In genomic region chr13:113092776-113093579, GRCh38 we compare ENCODE assay signal across 32 cellular contexts. TPM values are rescaled to one million over a fixed set of nuclear protein-coding genes. Genes with fewer than 3 reads are reported as not detected.
"Had no signal": no experiment of that assay in that cellular context is flagged by ENCODE, and none has a peak within 500 bp of the region (broad histone marks: within the 10 kb centered on the region; RNA-seq: fewer than 3 reads in every experiment).

No MANE protein-coding gene starts in this region.

- H3K36me3 ChIP-seq: brain microvascular endothelial cell, prostate gland, transverse colon had no signal

- H3K27ac ChIP-seq: brain microvascular endothelial cell, pancreas, prostate gland, testis, transverse colon, VCaP had no signal

- FAIRE-seq: astrocyte, colon, pancreas, TTC549 had no signal

- H3K27me3 ChIP-seq: pancreas, testis, transverse colon had no signal

- H3K4me3 ChIP-seq: pancreas, prostate gland, smooth muscle cell, testis, transverse colon had no signal

- H3K9me3 ChIP-seq: pancreas, prostate gland, testis, transverse colon had no signal

- ATAC-seq: activated T-cell treated with anti-CD3 and anti-CD28 coated beads, Interleukin-2, amount 50 U/mL, for 72 hours; naive thymus-derived CD4-positive, alpha-beta T cell had no signal

- H3K4me1 ChIP-seq: pancreas, prostate gland, testis, transverse colon had no signal

- DNase-seq: activated CD4-positive, alpha-beta T cell treated with anti-CD3 and anti-CD28 coated beads for 4 hours; activated CD4-positive, alpha-beta T cell treated with anti-CD3 and anti-CD28 coated beads, Interleukin-2, amount 50 U/mL, for 4 hours; activated effector memory CD4-positive, alpha-beta T cell treated with Interleukin-2 at 50 U/mL for 16 hours; activated naive CD4-positive, alpha-beta T cell treated with Interleukin-2 at 50 U/mL for 16 hours; activated naive CD8-positive, alpha-beta T cell treated with anti-CD3 and anti-CD28 coated beads for 36 hours; activated T-cell treated with anti-CD3 and anti-CD28 coated beads for 4 hours; activated T-cell treated with anti-CD3 and anti-CD28 coated beads, Interleukin-2, amount 50 U/mL, for 72 hours; brain microvascular endothelial cell; dermis blood vessel endothelial cell; effector memory CD4-positive, alpha-beta T cell; erythroblast; midbrain; naive thymus-derived CD4-positive, alpha-beta T cell; nucleus accumbens; retina; stimulated activated CD4-positive, alpha-beta T cell treated with anti-CD3 and anti-CD28 coated beads, Interleukin-15, amount 100 ng/mL, for 24 hours; stimulated activated CD4-positive, alpha-beta T cell treated with anti-CD3 and anti-CD28 coated beads, Interleukin-2, amount 100 ng/mL, for 24 hours; stimulated activated naive CD4-positive, alpha-beta T cell; T-helper 9 cell; testis; transverse colon had no signal

RNA-seq across cellular contexts. Expression of gene F7, which starts 12.6 kb away (rescaled TPM):
- total RNA-seq: activated T-cell treated with anti-CD3 and anti-CD28 coated beads, Interleukin-2, amount 50 U/mL, for 72 hours; astrocyte; dermis blood vessel endothelial cell; fibroblast of lung; fibroblast of villous mesenchyme; T-helper 1 cell treated with Interleukin-12 subunit alpha and Interleukin-12 subunit beta and Interleukin-4 antibody, amounts not matched to agents 30 ng/mL and 1 ng/mL, for 36 hours; transverse colon had no signal
- polyA plus RNA-seq: fibroblast of lung; naive thymus-derived CD4-positive, alpha-beta T cell had no signal

RNA-seq across cellular contexts. Expression of gene F10, which starts 29.6 kb away (rescaled TPM):
- total RNA-seq: activated naive CD8-positive, alpha-beta T cell treated with anti-CD3 and anti-CD28 coated beads for 36 hours; activated T-cell treated with anti-CD3 and anti-CD28 coated beads, Interleukin-2, amount 50 U/mL, for 72 hours; dermis blood vessel endothelial cell; naive thymus-derived CD4-positive, alpha-beta T cell; T-helper 1 cell treated with Interleukin-12 subunit alpha and Interleukin-12 subunit beta and Interleukin-4 antibody, amounts not matched to agents 30 ng/mL and 1 ng/mL, for 36 hours had no signal
- polyA plus RNA-seq: naive thymus-derived CD4-positive, alpha-beta T cell; neural cell had no signal
